22 cellular contexts compared by ENCODE assay signal in the genomic region with DNA sequence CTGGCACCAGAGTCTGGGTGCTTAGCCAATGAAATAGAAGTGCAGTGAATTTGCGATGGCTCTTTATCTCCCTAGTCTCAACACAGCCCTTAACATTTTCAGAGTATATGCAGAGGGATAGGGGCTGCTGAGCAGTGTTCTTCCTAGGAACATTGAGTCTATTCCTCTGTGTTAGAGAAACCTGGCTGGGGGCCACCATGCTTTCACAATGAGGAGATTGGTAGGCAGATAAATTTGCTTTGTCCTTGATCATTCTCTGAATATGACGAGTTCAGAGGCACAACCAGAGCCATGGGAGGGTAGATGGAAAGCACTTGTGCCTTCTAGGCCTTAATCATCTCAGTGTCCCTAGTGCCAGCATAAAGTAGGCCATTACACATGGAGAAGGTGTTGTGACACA. TPM values are rescaled to one million over a fixed set of nuclear protein-coding genes. Genes with fewer than 3 reads are reported as not detected.
A peak's percentile ranks its signal among the peaks of the same experiment; 100 is the strongest.
DNase-seq lines count a peak whose midpoint lies in the region; ATAC-seq, FAIRE-seq and TF ChIP-seq lines count a peak whose summit lies in the region.
"Had no signal": no experiment of that assay in that cellular context is flagged by ENCODE, and none has a peak within 500 bp of the region (broad histone marks: within the 10 kb centered on the region; RNA-seq: fewer than 3 reads in every experiment).

No MANE protein-coding gene starts in this region.

- in situ Hi-C loops in HepG2 (cut with HindIII; ENCODE audit: extremely low pct_ligation_motif_present, low pct_unique_long_range_greater_than_20kb): no loop called here

- no peaks in the 10 kb centered on the region for H3K27me3 ChIP-seq in right lobe of liver
- H3K27me3 ChIP-seq in HepG2 (ENCODE audit: control insufficient read depth in 1 of 2, insufficient read depth in 2 of 2, low read length in 2 of 2): no peaks in the 10 kb centered on the region
- no peaks in the 10 kb centered on the region for H3K27me3 ChIP-seq in testis

- H3K36me3 ChIP-seq in right lobe of liver (no peaks in the 10 kb centered on the region), HepG2 (replicated peaks in 1 of 2; ENCODE audit: control insufficient read depth in 1 of 2, insufficient read depth in 2 of 2, low read length in 2 of 2) (no peaks in the 10 kb centered on the region), testis (ENCODE audit: low read depth, missing control alignments) (no peaks in the 10 kb centered on the region)

- H3K4me1 ChIP-seq in right lobe of liver (peaks cover 0 to 20% (median 4%) of the 10 kb centered on the region in 4 donors), HepG2 (ENCODE audit: insufficient read depth, low read length) (peaks cover 29% of the 10 kb centered on the region), testis (no peaks in the 10 kb centered on the region)

- no peak overlapping the region for H3K4me2 ChIP-seq in HepG2 (ENCODE audit: low read depth, low read length)

- TF ChIP-seq RAD21 in HepG2 (CRISPR knock-in tag; IDR thresholded peaks at IDR 0.05): no peak

- POLR2A ChIA-PET in HepG2 (lab: Yijun Ruan, JAX): no interaction called here

- TF ChIP-seq EP300 in HepG2 (IDR thresholded peaks at IDR 0.05; ENCODE audit: low read depth in 2 of 2, low read length in 2 of 2): no peak
- no peak for TF ChIP-seq EP300 in HepG2 (CRISPR knock-in tag; IDR thresholded peaks at IDR 0.05; ENCODE audit: borderline replicate concordance)

- no peak overlapping the region for H2AFZ ChIP-seq in HepG2 (ENCODE audit: low read length)

- TF ChIP-seq POLR2A in right lobe of liver (IDR thresholded peaks at IDR 0.05): no peak
- no peak for TF ChIP-seq POLR2A in HepG2 (IDR thresholded peaks at IDR 0.05; ENCODE audit: insufficient read depth in 1 of 2, low read depth in 2 of 2, low read length in 2 of 2)
- no peak for TF ChIP-seq POLR2A in testis (IDR thresholded peaks at IDR 0.05)

- TF ChIP-seq CTCF in right lobe of liver (IDR thresholded peaks at IDR 0.05) (no peak), HepG2 (CRISPR knock-in tag; IDR thresholded peaks at IDR 0.05) (no peak), testis (IDR thresholded peaks at IDR 0.05) (no peak)

- H3K27ac ChIP-seq in right lobe of liver: no peak overlapping the region
- H3K27ac ChIP-seq in HepG2 (ENCODE audit: extremely low read length, insufficient read depth, low read length): no peak overlapping the region
- H3K27ac ChIP-seq in testis: no peak overlapping the region
- H3K27ac ChIP-seq: 22Rv1 had no signal

- no peaks in the 10 kb centered on the region for H3K79me2 ChIP-seq in HepG2 (ENCODE audit: insufficient read depth, low read length)

- H3K4me3 ChIP-seq in right lobe of liver: no peak overlapping the region
- H3K4me3 ChIP-seq in HepG2 (replicated peaks in 1 of 3; ENCODE audit: insufficient read depth in 1 of 3, low read depth in 2 of 3, low read length in 3 of 3): no peak overlapping the region
- no peak overlapping the region for H3K4me3 ChIP-seq in testis

- CTCF ChIA-PET in HepG2 (lab: Yijun Ruan, JAX; ENCODE audit: low intra/inter-chr PET ratio, low total read pairs): no interaction called here

- H3K9ac ChIP-seq in HepG2 (ENCODE audit: insufficient read depth, low read depth, low read length): no peak overlapping the region

- intact Hi-C loops in right lobe of liver (cut with DNase I): no loop called here
- intact Hi-C loops in HepG2 (cut with micrococcal nuclease; ENCODE audit: unreplicated experiment): loop anchor here (10.0 kb wide), 1 partner anchor 253 kb away; the partner anchor contains the start of gene TMEM38B
- intact Hi-C loops in testis (cut with DNase I; ENCODE audit: low total_unique reads): no loop called here

- no TSS peak for BruUV-seq in HepG2 (replicated peaks; lab: Mats Ljungman, UMichigan)

- no peaks in the 10 kb centered on the region for H3K9me3 ChIP-seq in right lobe of liver
- no peaks in the 10 kb centered on the region for H3K9me3 ChIP-seq in HepG2 (ENCODE audit: low read length)
- no peaks in the 10 kb centered on the region for H3K9me3 ChIP-seq in testis

- FAIRE-seq in HepG2 (lab: Jason Lieb, UNC): no peak
- FAIRE-seq: G401.6, GM12892, RCC 7860 had no signal

- WGBS in right lobe of liver (ENCODE audit: insufficient coverage, low coverage, low lambda C conversion rate, missing lambda C conversion rate): 26% methylated on average over 2 of the region's 2 CpGs
- WGBS in HepG2 (ENCODE audit: low lambda C conversion rate): 94% methylated on average over 2 of the region's 2 CpGs
- WGBS in testis, 2 donors: 48 to 49% methylated on average over 2 of the region's 2 CpGs

- ATAC-seq in right lobe of liver: peak in 3 of 4 donors; percentile 47 to 66 (median 54)
- no peak for ATAC-seq in HepG2
- ATAC-seq in left lobe of liver: peak; percentile 43
- ATAC-seq: CD8-positive, alpha-beta T cell had no signal

- no peaks in the 10 kb centered on the region for H4K20me1 ChIP-seq in HepG2 (ENCODE audit: insufficient read depth, low read length)

- DNase-seq in DMS 273 (lab: John Stamatoyannopoulos, UW; ENCODE audit: unreplicated experiment) (peak; percentile 19), DMS 273 treated with DMSO at 0.1 percent for 48 hours (lab: John Stamatoyannopoulos, UW) (no peak), right lobe of liver (peak in 1 of 3 donors; percentile 53), HepG2 (ENCODE audit: low spot score) (no peak), left lobe of liver (ENCODE audit: low spot score) (peak; percentile 55), testis (peak; percentile 17), NCI-H226 (no peak), NCI-H1694 treated with DMSO at 0.1 percent for 48 hours (lab: John Stamatoyannopoulos, UW) (no peak)
- DNase-seq: ACHN; CD8-positive, alpha-beta T cell; GOT3; HCEC 1CT; KG1; NCI-H1092; NCI-H1436; NCI-H1930; NCI-H524 treated with DMSO at 0.1 percent for 48 hours; SHP77 had no signal

TF ChIP-seq in HepG2, 621 proteins besides CTCF, POLR2A, EP300 and RAD21:
- no peak for TF ChIP-seq SOX6 (IDR thresholded peaks at IDR 0.05)
- no peak for TF ChIP-seq SOX6 (CRISPR knock-in tag; IDR thresholded peaks at IDR 0.05)
- TF ChIP-seq RCOR2 (CRISPR knock-in tag; IDR thresholded peaks at IDR 0.05): no peak
- no peak for TF ChIP-seq RBM22 (optimal IDR thresholded peaks at IDR 0.05; ENCODE audit: low read length)
- TF ChIP-seq ZNF501 (CRISPR knock-in tag; IDR thresholded peaks at IDR 0.05): no peak
- no peak for TF ChIP-seq SATB2 (CRISPR knock-in tag; IDR thresholded peaks at IDR 0.05)
- TF ChIP-seq, protein P1, sequence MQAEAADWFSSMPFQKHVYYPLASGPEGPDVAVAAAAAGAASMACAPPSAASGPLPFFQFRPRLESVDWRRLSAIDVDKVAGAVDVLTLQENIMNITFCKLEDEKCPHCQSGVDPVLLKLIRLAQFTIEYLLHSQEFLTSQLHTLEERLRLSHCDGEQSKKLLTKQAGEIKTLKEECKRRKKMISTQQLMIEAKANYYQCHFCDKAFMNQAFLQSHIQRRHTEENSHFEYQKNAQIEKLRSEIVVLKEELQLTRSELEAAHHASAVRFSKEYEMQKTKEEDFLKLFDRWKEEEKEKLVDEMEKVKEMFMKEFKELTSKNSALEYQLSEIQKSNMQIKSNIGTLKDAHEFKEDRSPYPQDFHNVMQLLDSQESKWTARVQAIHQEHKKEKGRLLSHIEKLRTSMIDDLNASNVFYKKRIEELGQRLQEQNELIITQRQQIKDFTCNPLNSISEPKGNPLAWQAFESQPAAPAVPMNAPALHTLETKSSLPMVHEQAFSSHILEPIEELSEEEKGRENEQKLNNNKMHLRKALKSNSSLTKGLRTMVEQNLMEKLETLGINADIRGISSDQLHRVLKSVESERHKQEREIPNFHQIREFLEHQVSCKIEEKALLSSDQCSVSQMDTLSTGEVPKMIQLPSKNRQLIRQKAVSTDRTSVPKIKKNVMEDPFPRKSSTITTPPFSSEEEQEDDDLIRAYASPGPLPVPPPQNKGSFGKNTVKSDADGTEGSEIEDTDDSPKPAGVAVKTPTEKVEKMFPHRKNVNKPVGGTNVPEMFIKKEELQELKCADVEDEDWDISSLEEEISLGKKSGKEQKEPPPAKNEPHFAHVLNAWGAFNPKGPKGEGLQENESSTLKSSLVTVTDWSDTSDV (CRISPR knock-in tag; IDR thresholded peaks at IDR 0.05): no peak

RNA-seq across cellular contexts. Expression of gene FSD1L, which starts 6.1 kb away (rescaled TPM):
- total RNA-seq in right lobe of liver: 1 to 10 TPM in 5 of 6 experiments, under 1 TPM in 1; 0.46 to 2.0 (median 1.3) TPM
- total RNA-seq in HepG2 (2016; rRNA removed; fragmentation: Illumina TruSeq; extraction: Trizol): 2.8 and 5.1 TPM in 2 replicates
- 4.7 and 6.0 TPM in 2 replicates for total RNA-seq in HepG2 (2016; cell fraction: cytosol; rRNA removed; fragmentation: Illumina TruSeq; extraction: Trizol; ENCODE audit: low read depth)
- total RNA-seq in HepG2 (2016; cell fraction: insoluble cytoplasmic fraction; rRNA removed; fragmentation: Illumina TruSeq; extraction: Trizol): 3.0 and 5.1 TPM in 2 replicates
- 2.3 and 2.5 TPM in 2 replicates for total RNA-seq in HepG2 (2016; cell fraction: membrane; rRNA removed; fragmentation: Illumina TruSeq; extraction: Trizol)
- 23.8 and 25.5 TPM in 2 replicates for total RNA-seq in HepG2 (2016; cell fraction: nucleus; rRNA removed; fragmentation: Illumina TruSeq; extraction: Trizol)
- 4.1 and 4.2 TPM in 2 replicates for polyA plus RNA-seq in HepG2 (2011; rRNA removed)
- 0.66 and 0.76 TPM in 2 replicates for polyA plus RNA-seq in HepG2 (2011; cell fraction: cytosol; rRNA removed)
- 5.8 and 9.2 TPM in 2 replicates for polyA plus RNA-seq in HepG2 (2011; cell fraction: nucleus; rRNA removed)
- 6.1 and 6.9 TPM in 2 replicates for polyA plus RNA-seq in HepG2 (2012)
- 0.33 and 0.41 TPM in 2 replicates for polyA plus RNA-seq in HepG2 (2016; cell fraction: cytosol; fragmentation: Illumina TruSeq; extraction: Trizol; ENCODE audit: low read depth)
- 1.8 and 2.1 TPM in 2 replicates for polyA plus RNA-seq in HepG2 (2016; cell fraction: insoluble cytoplasmic fraction; fragmentation: Illumina TruSeq; extraction: Trizol; ENCODE audit: low read depth)
- 0.48 and 0.66 TPM in 2 replicates for polyA plus RNA-seq in HepG2 (2016; cell fraction: membrane; fragmentation: Illumina TruSeq; extraction: Trizol; ENCODE audit: low read depth)
- polyA plus RNA-seq in HepG2 (2016; cell fraction: nucleus; fragmentation: Illumina TruSeq; extraction: Trizol; ENCODE audit: insufficient read depth, low read depth): 13.2 and 14.2 TPM in 2 replicates
- 1.7 and 3.3 TPM in 2 replicates for polyA minus RNA-seq in HepG2 (2011; rRNA and poly(A)+ RNA removed; ENCODE audit: low replicate concordance)
- polyA minus RNA-seq in HepG2 (2011; cell fraction: cytosol; rRNA and poly(A)+ RNA removed): 1.8 and 2.5 TPM in 2 replicates
- polyA minus RNA-seq in HepG2 (2011; cell fraction: nucleus; rRNA and poly(A)+ RNA removed): 89.1 and 107 TPM in 2 replicates
- total RNA-seq in left lobe of liver: 0.50 TPM
- total RNA-seq in testis: 10 to 100 TPM in 1 of 2 donors, 1 to 10 TPM in 1; 9.4 to 12.2 TPM
- polyA plus RNA-seq in testis (ENCODE audit: insufficient read depth, low read depth, low replicate concordance): 9.1 TPM

Comparison
In these comparisons a context has a peak if more than half of its experiments do, and no peak if none do; other contexts are left out.
1. DNase-seq: peak in DMS 273 (single experiment), left lobe of liver (single experiment) and testis (single experiment); none in DMS 273 treated with DMSO at 0.1 percent for 48 hours (single experiment), HepG2 (single experiment), NCI-H226 (single experiment) and NCI-H1694 treated with DMSO at 0.1 percent for 48 hours (single experiment).